8 cellular contexts compared by ENCODE assay signal in genomic region chr16:2752850-2753522, GRCh38. TPM values are rescaled to one million over a fixed set of nuclear protein-coding genes. Genes with fewer than 3 reads are reported as not detected.
A peak's percentile ranks its signal among the peaks of the same experiment; 100 is the strongest.
DNase-seq lines count a peak whose midpoint lies in the region; ATAC-seq, FAIRE-seq and TF ChIP-seq lines count a peak whose summit lies in the region.

No MANE protein-coding gene starts in this region.

- peak overlapping the region; percentile 97 for H3K4me2 ChIP-seq in osteoblast (ENCODE audit: insufficient read depth, low read length)

- DNase-seq in DMS153 treated with DMSO at 0.1 percent for 48 hours (lab: John Stamatoyannopoulos, UW; ENCODE audit: unreplicated experiment) (peak; percentile 44), HS-5 (ENCODE audit: low read depth) (peak; percentile 36), NT2/D1 (ENCODE audit: low read depth, low spot score) (peak; percentile 50), head of caudate nucleus (peak; percentile 36 to 93 (median 82)), osteoblast (ENCODE audit: insufficient read length, low spot score, missing footprints) (peak; percentile 98), urothelium cell line (ENCODE audit: low spot score) (peak; percentile 91)
- DNase-seq in activated naive CD8-positive, alpha-beta T cell treated with anti-CD3 and anti-CD28 coated beads for 36 hours = peak; percentile 84

- FAIRE-seq in urothelium cell line (lab: Jason Lieb, UNC) = no peak

- peak overlapping the region; percentile 100 for H3K27ac ChIP-seq in osteoblast (ENCODE audit: low read depth, low read length)

- intact Hi-C loops in head of caudate nucleus (cut with DNase I) = loop anchor here (1.0 kb wide), 1 partner anchor 24 kb away; the partner anchor contains the start of gene ELOB

- H3K9me3 ChIP-seq in NT2/D1 (ENCODE audit: insufficient read depth, low read length) (no peaks in the 10 kb centered on the region), osteoblast (ENCODE audit: low read depth, low read length) (no peaks in the 10 kb centered on the region)

- H3K4me3 ChIP-seq in NT2/D1 (ENCODE audit: insufficient read length, low read depth) (peak overlapping the region; percentile 98), osteoblast (ENCODE audit: insufficient read depth, low read length) (peak overlapping the region; percentile 87)

- H3K9me3 Mint-ChIP-seq in activated naive CD8-positive, alpha-beta T cell treated with anti-CD3 and anti-CD28 coated beads for 36 hours = peaks cover 3% of the 10 kb centered on the region

- peak; percentile 39 for ATAC-seq in GM21360 (IDR thresholded peaks at IDR 0.05; ENCODE audit: unreplicated experiment)

- H3K4me1 Mint-ChIP-seq in activated naive CD8-positive, alpha-beta T cell treated with anti-CD3 and anti-CD28 coated beads for 36 hours = peaks cover 47% of the 10 kb centered on the region

- H4K20me1 ChIP-seq in osteoblast (ENCODE audit: insufficient read depth, low read length) = peaks cover 49% of the 10 kb centered on the region

- no peak overlapping the region for H2AFZ ChIP-seq in osteoblast (ENCODE audit: low read length)

- H3K27me3 ChIP-seq in NT2/D1 (ENCODE audit: insufficient read depth, insufficient read length) (no peaks in the 10 kb centered on the region), osteoblast (ENCODE audit: insufficient read depth, low read length) (no peaks in the 10 kb centered on the region)

- H3K4me1 ChIP-seq in NT2/D1 (ENCODE audit: insufficient read depth, insufficient read length) = peaks cover 8% of the 10 kb centered on the region
- H3K4me1 ChIP-seq in osteoblast (ENCODE audit: insufficient read depth, low read length) = peaks cover 25% of the 10 kb centered on the region

- peak overlapping the region; percentile 98 for H3K27ac Mint-ChIP-seq in activated naive CD8-positive, alpha-beta T cell treated with anti-CD3 and anti-CD28 coated beads for 36 hours

- H3K79me2 ChIP-seq in osteoblast (ENCODE audit: insufficient read depth, low read length) = peaks cover 59% of the 10 kb centered on the region

- no peak for TF ChIP-seq CTCF in osteoblast (IDR thresholded peaks at IDR 0.05; ENCODE audit: extremely low read depth, low read depth, low read length)

- no peaks in the 10 kb centered on the region for H3K27me3 Mint-ChIP-seq in activated naive CD8-positive, alpha-beta T cell treated with anti-CD3 and anti-CD28 coated beads for 36 hours

- peak overlapping the region; percentile 100 for H3K9ac ChIP-seq in NT2/D1 (ENCODE audit: insufficient read length, low read depth)

- H3K36me3 ChIP-seq in NT2/D1 (ENCODE audit: insufficient read depth, insufficient read length, low read length) (peaks cover 60% of the 10 kb centered on the region), osteoblast (ENCODE audit: insufficient read depth, low read length) (peaks cover 13% of the 10 kb centered on the region)

- peaks cover 63% of the 10 kb centered on the region for H3K36me3 Mint-ChIP-seq in activated naive CD8-positive, alpha-beta T cell treated with anti-CD3 and anti-CD28 coated beads for 36 hours

- H3K4me3 Mint-ChIP-seq in activated naive CD8-positive, alpha-beta T cell treated with anti-CD3 and anti-CD28 coated beads for 36 hours = peak overlapping the region; percentile 94

RNA-seq across cellular contexts. Expression of gene SRRM2, which starts 0.5 kb away (rescaled TPM):
- total RNA-seq in activated naive CD8-positive, alpha-beta T cell treated with anti-CD3 and anti-CD28 coated beads for 36 hours = 100 to 1,000 TPM; 460 to 507 TPM
- total RNA-seq in osteoblast = 56.8 and 62.2 TPM in 2 replicates

RNA-seq across cellular contexts. Expression of gene ELOB, which starts 24.1 kb away (rescaled TPM):
- 100 to 1,000 TPM; 267 to 291 TPM for total RNA-seq in activated naive CD8-positive, alpha-beta T cell treated with anti-CD3 and anti-CD28 coated beads for 36 hours
- total RNA-seq in osteoblast = 173 and 195 TPM in 2 replicates

RNA-seq across cellular contexts. Expression of gene PRSS27, which starts 33.0 kb away (rescaled TPM):
- total RNA-seq in activated naive CD8-positive, alpha-beta T cell treated with anti-CD3 and anti-CD28 coated beads for 36 hours = 1 to 10 TPM; 1.9 to 2.0 TPM
- 1.5 and 2.5 TPM in 2 replicates for total RNA-seq in osteoblast

RNA-seq across cellular contexts. Expression of gene PRSS33, which starts 34.4 kb away (rescaled TPM):
- under 1 TPM; 0.40 to 0.54 TPM for total RNA-seq in activated naive CD8-positive, alpha-beta T cell treated with anti-CD3 and anti-CD28 coated beads for 36 hours
- not detected in 2 replicates for total RNA-seq in osteoblast

RNA-seq across cellular contexts. Expression of gene PRSS41, which starts 45.3 kb away (rescaled TPM):
- not detected for total RNA-seq in activated naive CD8-positive, alpha-beta T cell treated with anti-CD3 and anti-CD28 coated beads for 36 hours
- total RNA-seq in osteoblast = not detected in 2 replicates

Comparison
In these comparisons a context has a peak if more than half of its experiments do, and no peak if none do; other contexts are left out.
1. Peak in every context shown above with its lines: DNase-seq, ATAC-seq, H3K4me3 ChIP-seq and H3K27ac ChIP-seq.
2. DNase-seq: peak in every context shown above with its lines; median percentile 98 in osteoblast; 91 in urothelium cell line; 84 in activated naive CD8-positive, alpha-beta T cell treated with anti-CD3 and anti-CD28 coated beads for 36 hours; 82 in head of caudate nucleus; 50 in NT2/D1; 44 in DMS153 treated with DMSO at 0.1 percent for 48 hours; 36 in HS-5.